18 cellular contexts compared by ENCODE assay signal in genomic region chr14:97198813-97199212, GRCh38.
"Had no signal": no experiment of that assay in that cellular context is flagged by ENCODE, and none has a peak within 500 bp of the region (broad histone marks: within the 10 kb centered on the region; RNA-seq: fewer than 3 reads in every experiment).

No MANE protein-coding gene starts in this region.

- H3K36me3 ChIP-seq: neural progenitor cell, prostate gland, right atrium auricular region had no signal

- H3K4me3 Mint-ChIP-seq: activated CD4-positive, alpha-beta T cell treated with anti-CD3 and anti-CD28 coated beads, Interleukin-2, amount 10 ng/mL, durations not matched to agents 24 days and 14 days; effector memory CD8-positive, alpha-beta T cell; naive thymus-derived CD4-positive, alpha-beta T cell; neural progenitor cell; type B pancreatic cell had no signal

- H3K9ac ChIP-seq: neural progenitor cell had no signal

- H3K4me1 Mint-ChIP-seq: activated CD4-positive, alpha-beta T cell treated with anti-CD3 and anti-CD28 coated beads, Interleukin-2, amount 10 ng/mL, durations not matched to agents 24 days and 14 days; neural progenitor cell had no signal

- H3K4me1 ChIP-seq: neural progenitor cell, prostate gland, right atrium auricular region, testis had no signal

- H2AFZ ChIP-seq: neural progenitor cell had no signal

- DNase-seq: activated CD4-positive, alpha-beta T cell treated with anti-CD3 and anti-CD28 coated beads, Interleukin-2, amount 10 ng/mL, durations not matched to agents 24 days and 14 days; activated CD8-positive, alpha-beta memory T cell treated with anti-CD3 and anti-CD28 coated beads for 24 hours; activated CD8-positive, alpha-beta memory T cell treated with anti-CD3 and anti-CD28 coated beads, Interleukin-2, amount 50 U/mL, for 48 hours; activated effector memory CD4-positive, alpha-beta T cell treated with anti-CD3 and anti-CD28 coated beads, Interleukin-2, amount 50 U/mL, for 16 hours; activated T-cell treated with anti-CD3 and anti-CD28 coated beads, Interleukin-2, amount 50 U/mL, for 48 hours; amniotic stem cell; dermis blood vessel endothelial cell; effector memory CD8-positive, alpha-beta T cell; left cardiac atrium; mesenchymal stem cell; naive thymus-derived CD4-positive, alpha-beta T cell; testis had no signal

- H3K27ac ChIP-seq: neural progenitor cell, prostate gland, right atrium auricular region, skin epidermis, testis had no signal

- H3K27ac Mint-ChIP-seq: activated CD4-positive, alpha-beta T cell treated with anti-CD3 and anti-CD28 coated beads, Interleukin-2, amount 10 ng/mL, durations not matched to agents 24 days and 14 days; activated naive CD4-positive, alpha-beta T cell treated with anti-CD3 and anti-CD28 coated beads, Interleukin-2, amount 50 U/mL, for 72 hours; effector memory CD8-positive, alpha-beta T cell; naive thymus-derived CD4-positive, alpha-beta T cell; neural progenitor cell; type B pancreatic cell had no signal

- H3K36me3 Mint-ChIP-seq: neural progenitor cell, type B pancreatic cell had no signal

- H3K9me3 Mint-ChIP-seq: type B pancreatic cell had no signal

- ATAC-seq: activated naive CD4-positive, alpha-beta T cell treated with anti-CD3 and anti-CD28 coated beads, Interleukin-2, amount 50 U/mL, for 72 hours; effector memory CD8-positive, alpha-beta T cell; left cardiac atrium; naive thymus-derived CD4-positive, alpha-beta T cell had no signal

- H3K27me3 ChIP-seq: neural progenitor cell, right atrium auricular region, testis had no signal

- H3K4me3 ChIP-seq: neural progenitor cell, prostate gland, right atrium auricular region, skin epidermis, testis had no signal

- H3K4me2 ChIP-seq: neural progenitor cell had no signal

- H3K9me3 ChIP-seq: prostate gland, testis had no signal
